1 cellular context compared by ENCODE assay signal in genomic region chr9:129422843-129423700, GRCh38.
TF ChIP-seq lines count a peak whose summit lies in the region.

No MANE protein-coding gene starts in this region.

TF ChIP-seq in K562, 482 proteins besides CTCF, POLR2A, EP300 and RAD21 (continued from another document and continues in another):
- TF ChIP-seq ZNF407 (IDR thresholded peaks at IDR 0.05; ENCODE audit: low read depth): no peak
- no peak for TF ChIP-seq NFATC3 (IDR thresholded peaks at IDR 0.05)
- no peak for TF ChIP-seq EP400 (IDR thresholded peaks at IDR 0.05)
- TF ChIP-seq MGA (IDR thresholded peaks at IDR 0.05): no peak
- no peak for TF ChIP-seq SRF (CRISPR knock-in tag; IDR thresholded peaks at IDR 0.05)
- TF ChIP-seq ETS1 (conservative IDR thresholded peaks at IDR 0.05; ENCODE audit: control insufficient read depth, low read depth, low read length): no peak
- TF ChIP-seq TAF7 (tag; IDR thresholded peaks at IDR 0.05): no peak
- no peak for TF ChIP-seq MAFG (tag; conservative IDR thresholded peaks at IDR 0.05)
- no peak for TF ChIP-seq MCM3 (IDR thresholded peaks at IDR 0.05)
- no peak for TF ChIP-seq RNF219 (CRISPR knock-in tag; IDR thresholded peaks at IDR 0.05)
- TF ChIP-seq XRCC3 (IDR thresholded peaks at IDR 0.05): no peak
- TF ChIP-seq ZBTB17 (CRISPR knock-in tag; IDR thresholded peaks at IDR 0.05): no peak
- TF ChIP-seq CBFA2T2 (conservative IDR thresholded peaks at IDR 0.05): no peak
- no peak for TF ChIP-seq ZNF23 (CRISPR knock-in tag; IDR thresholded peaks at IDR 0.05)
- no peak for TF ChIP-seq ARHGAP35 (IDR thresholded peaks at IDR 0.05; ENCODE audit: partially characterized antibody)
- TF ChIP-seq REST (CRISPR knock-in tag; IDR thresholded peaks at IDR 0.05; ENCODE audit: low read depth): no peak
- no peak for TF ChIP-seq FOXJ3 (CRISPR knock-in tag; IDR thresholded peaks at IDR 0.05)
- no peak for TF ChIP-seq ZNF561 (CRISPR knock-in tag; conservative IDR thresholded peaks at IDR 0.05)
- no peak for TF ChIP-seq CBFB (CRISPR knock-in tag; IDR thresholded peaks at IDR 0.05)
- TF ChIP-seq ZNF639 (CRISPR knock-in tag; conservative IDR thresholded peaks at IDR 0.05 in 1 of 2, IDR thresholded peaks at IDR 0.05 in 1 of 2): no peak
- TF ChIP-seq CHD4 (IDR thresholded peaks at IDR 0.05; ENCODE audit: insufficient read depth, insufficient replicate concordance, low read depth, low read length, poor library complexity, severe bottlenecking): no peak
- TF ChIP-seq E2F1 (CRISPR knock-in tag; IDR thresholded peaks at IDR 0.05): no peak
